Comparison of ENCODE assay signal across 8 cellular contexts in the genomic region with DNA sequence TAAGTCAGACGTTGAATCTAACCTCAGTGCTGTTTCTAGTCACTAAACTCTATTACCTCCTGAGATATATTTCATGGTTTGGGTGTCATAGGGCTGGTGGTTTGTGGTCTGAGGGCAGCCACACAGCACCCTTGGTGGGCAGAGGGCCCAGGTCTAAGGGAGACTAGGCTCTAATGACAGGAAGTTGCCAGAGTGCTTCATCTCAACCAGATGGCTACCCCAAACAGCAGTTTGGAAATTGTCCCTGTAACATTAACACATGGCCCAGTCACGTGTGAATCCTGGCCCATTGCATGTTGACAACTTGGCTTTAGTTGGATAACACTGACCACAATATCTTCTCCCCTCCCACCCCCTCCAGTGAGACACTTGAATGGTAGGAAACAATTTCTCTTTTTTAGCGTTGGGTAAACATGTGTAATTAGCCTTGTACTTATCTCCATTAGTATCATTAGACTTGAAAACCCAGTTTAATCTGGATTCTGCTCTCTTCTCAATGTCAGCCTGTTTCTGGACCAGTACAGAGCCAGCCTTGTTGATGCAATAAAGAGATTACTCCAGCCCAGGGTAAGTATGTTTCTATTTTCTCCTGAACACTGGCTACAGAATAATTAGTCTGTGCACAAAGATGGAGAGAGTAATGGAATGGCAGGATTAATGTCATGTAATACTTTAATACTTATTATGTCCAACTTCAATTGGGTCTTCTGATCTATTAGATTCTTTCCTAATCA.
DNase-seq lines count a peak whose midpoint lies in the region; ATAC-seq and TF ChIP-seq lines count a peak whose summit lies in the region.

No MANE protein-coding gene starts in this region.

- no peaks in the 10 kb centered on the region for H3K4me1 ChIP-seq in vagina

- H3K27me3 ChIP-seq in vagina: no peaks in the 10 kb centered on the region

- ATAC-seq in GM18867 (IDR thresholded peaks at IDR 0.05; ENCODE audit: unreplicated experiment): peak; percentile 89
- ATAC-seq in HG03066 (IDR thresholded peaks at IDR 0.05; ENCODE audit: low read depth, unreplicated experiment): peak; percentile 63
- no peak for ATAC-seq in GM19351 (IDR thresholded peaks at IDR 0.05; ENCODE audit: unreplicated experiment)
- no peak for ATAC-seq in HG02884 (IDR thresholded peaks at IDR 0.05; ENCODE audit: unreplicated experiment)

- H3K36me3 ChIP-seq in vagina: no peaks in the 10 kb centered on the region

- TF ChIP-seq POLR2A in vagina (IDR thresholded peaks at IDR 0.05): no peak

- no peak overlapping the region for H3K27ac ChIP-seq in vagina

- no peaks in the 10 kb centered on the region for H3K9me3 ChIP-seq in vagina

- intact Hi-C loops in vagina (cut with DNase I): no loop called here

- H3K4me3 ChIP-seq in vagina: no peak overlapping the region

- DNase-seq in NK-92 (lab: John Stamatoyannopoulos, UW; ENCODE audit: unreplicated experiment): peak; percentile 3
- peak; percentile 97 for DNase-seq in myocyte (ENCODE audit: low read depth)
- no peak for DNase-seq in vagina (ENCODE audit: extremely low spot score in 2 of 2)
- no peak for DNase-seq in stimulated activated CD4-positive, alpha-beta T cell treated with anti-CD3 and anti-CD28 coated beads, Interleukin-15, amount 100 ng/mL, for 24 hours

- TF ChIP-seq CTCF in vagina (IDR thresholded peaks at IDR 0.05): no peak

Comparison
In these comparisons a context has a peak if more than half of its experiments do, and no peak if none do; other contexts are left out.
1. ATAC-seq: peak in GM18867 (single experiment) and HG03066 (single experiment); none in GM19351 (single experiment) and HG02884 (single experiment).
2. DNase-seq: peak in NK-92 (single experiment) and myocyte (single experiment); none in vagina (0 of 2) and stimulated activated CD4-positive, alpha-beta T cell treated with anti-CD3 and anti-CD28 coated beads, Interleukin-15, amount 100 ng/mL, for 24 hours (single experiment).